ENCODE assay signal across 9 cellular contexts in the genomic region with DNA sequence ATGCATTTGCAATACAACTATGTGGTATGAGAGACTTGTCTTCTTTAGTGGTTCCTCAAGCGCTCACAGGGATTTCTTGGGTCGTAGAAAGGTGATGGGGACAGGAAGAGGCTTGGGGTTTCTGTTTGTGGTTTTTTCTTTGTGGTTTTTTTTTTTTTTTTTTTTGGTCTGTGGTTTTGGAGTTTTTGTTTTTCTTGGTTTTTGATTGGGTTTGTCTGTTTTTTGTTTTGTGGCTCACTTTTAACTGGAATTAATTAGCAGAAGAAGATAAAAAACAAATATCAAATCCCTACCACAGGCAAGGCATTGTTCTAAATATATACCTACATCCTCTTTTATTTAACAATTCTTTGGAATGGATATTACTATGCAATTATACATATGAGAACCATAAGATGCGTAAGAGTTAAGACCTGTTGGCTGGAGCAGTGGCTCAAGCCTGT. TPM values are rescaled to one million over a fixed set of nuclear protein-coding genes. Genes with fewer than 3 reads are reported as not detected.
A peak's percentile ranks its signal among the peaks of the same experiment; 100 is the strongest.
DNase-seq lines count a peak whose midpoint lies in the region; ATAC-seq and TF ChIP-seq lines count a peak whose summit lies in the region.
"Had no signal": no experiment of that assay in that cellular context is flagged by ENCODE, and none has a peak within 500 bp of the region (broad histone marks: within the 10 kb centered on the region; RNA-seq: fewer than 3 reads in every experiment).

No MANE protein-coding gene starts in this region.

- H3K36me3 ChIP-seq in adipocyte (ENCODE audit: control insufficient read depth, insufficient read depth, low read length, severe bottlenecking): no peaks in the 10 kb centered on the region

- H3K9me3 Mint-ChIP-seq in activated naive CD4-positive, alpha-beta T cell treated with anti-CD3 and anti-CD28 coated beads for 36 hours: peaks cover 1% of the 10 kb centered on the region

- peak overlapping the region; percentile 55 for H3K4me3 Mint-ChIP-seq in activated naive CD4-positive, alpha-beta T cell treated with anti-CD3 and anti-CD28 coated beads for 36 hours

- peak; percentile 72 for ATAC-seq in stimulated activated naive CD8-positive, alpha-beta T cell treated with anti-CD3 and anti-CD28 coated beads, Interleukin-15, Interleukin-2, amounts not matched to agents 100 U/mL and 50 U/mL, for 24 hours
- no peak for ATAC-seq in HG03457 (IDR thresholded peaks at IDR 0.05; ENCODE audit: unreplicated experiment)

- H3K4me1 ChIP-seq in adipocyte (ENCODE audit: control insufficient read depth, insufficient read depth, low read length): no peaks in the 10 kb centered on the region

- H3K27ac Mint-ChIP-seq in activated naive CD4-positive, alpha-beta T cell treated with anti-CD3 and anti-CD28 coated beads for 36 hours: peak overlapping the region; percentile 87

- H3K27me3 ChIP-seq in adipocyte (replicated peaks; ENCODE audit: control insufficient read depth, insufficient read depth, low read length): no peaks in the 10 kb centered on the region

- peaks cover 28% of the 10 kb centered on the region for H3K4me1 Mint-ChIP-seq in activated naive CD4-positive, alpha-beta T cell treated with anti-CD3 and anti-CD28 coated beads for 36 hours (ENCODE audit: low read depth)

- H3K9me3 ChIP-seq in adipocyte (ENCODE audit: control insufficient read depth, low read length): no peaks in the 10 kb centered on the region

- no peak for TF ChIP-seq POLR2A in NB4 (IDR thresholded peaks at IDR 0.05; ENCODE audit: extremely low read depth, insufficient read length)

- no peaks in the 10 kb centered on the region for H3K36me3 Mint-ChIP-seq in activated naive CD4-positive, alpha-beta T cell treated with anti-CD3 and anti-CD28 coated beads for 36 hours (ENCODE audit: low read depth)

- TF ChIP-seq CTCF in NB4 (IDR thresholded peaks at IDR 0.05; ENCODE audit: low read depth, low read length): no peak

- peak; percentile 27 for DNase-seq in activated naive CD4-positive, alpha-beta T cell treated with anti-CD3 and anti-CD28 coated beads for 36 hours
- DNase-seq in activated naive CD4-positive, alpha-beta T cell (lab: John Stamatoyannopoulos, UW): no peak
- DNase-seq in NB4 (ENCODE audit: low read depth): peak; percentile 88
- DNase-seq in adipocyte (ENCODE audit: low read depth): peak; percentile 71
- peak; percentile 20 for DNase-seq in stimulated activated naive CD8-positive, alpha-beta T cell treated with anti-CD3 and anti-CD28 coated beads, Interleukin-15, Interleukin-2, amounts not matched to agents 100 U/mL and 50 U/mL, for 24 hours
- DNase-seq in NCI-H1436 treated with DMSO at 0.1 percent for 48 hours (lab: John Stamatoyannopoulos, UW): no peak
- DNase-seq in NCI-H510A (lab: John Stamatoyannopoulos, UW): no peak
- DNase-seq: DMS 273 treated with DMSO at 0.1 percent for 48 hours had no signal

- peaks cover 64% of the 10 kb centered on the region for H3K27me3 Mint-ChIP-seq in activated naive CD4-positive, alpha-beta T cell treated with anti-CD3 and anti-CD28 coated beads for 36 hours (ENCODE audit: low read depth)

- intact Hi-C loops in activated naive CD4-positive, alpha-beta T cell treated with anti-CD3 and anti-CD28 coated beads for 36 hours (cut with micrococcal nuclease): loop anchor here (5.0 to 10.0 kb wide), 2 partner anchors 98 to 141 kb away; a partner anchor contains a TSS

- CTCF ChIA-PET in activated naive CD4-positive, alpha-beta T cell treated with anti-CD3 and anti-CD28 coated beads for 36 hours (lab: Charles Lee): no interaction called here

- H3K9ac ChIP-seq in adipocyte (ENCODE audit: low read length): no peak overlapping the region

- H3K4me3 ChIP-seq in NB4 (ENCODE audit: low read depth, low read length): no peak overlapping the region
- no peak overlapping the region for H3K4me3 ChIP-seq in adipocyte (ENCODE audit: low read length)

RNA-seq across cellular contexts. Expression of a gene that starts 5.5 kb away (rescaled TPM):
- 1 to 10 TPM; 1.6 to 1.9 TPM for total RNA-seq in activated naive CD4-positive, alpha-beta T cell treated with anti-CD3 and anti-CD28 coated beads for 36 hours

Comparison
In these comparisons a context has a peak if more than half of its experiments do, and no peak if none do; other contexts are left out.
1. DNase-seq: peak in activated naive CD4-positive, alpha-beta T cell treated with anti-CD3 and anti-CD28 coated beads for 36 hours (single experiment), NB4 (single experiment), adipocyte (single experiment) and stimulated activated naive CD8-positive, alpha-beta T cell treated with anti-CD3 and anti-CD28 coated beads, Interleukin-15, Interleukin-2, amounts not matched to agents 100 U/mL and 50 U/mL, for 24 hours (single experiment); none in activated naive CD4-positive, alpha-beta T cell (0 of 4), NCI-H1436 treated with DMSO at 0.1 percent for 48 hours (single experiment) and NCI-H510A (single experiment).